ENCODE assay signal across 13 cellular contexts in the genomic region with DNA sequence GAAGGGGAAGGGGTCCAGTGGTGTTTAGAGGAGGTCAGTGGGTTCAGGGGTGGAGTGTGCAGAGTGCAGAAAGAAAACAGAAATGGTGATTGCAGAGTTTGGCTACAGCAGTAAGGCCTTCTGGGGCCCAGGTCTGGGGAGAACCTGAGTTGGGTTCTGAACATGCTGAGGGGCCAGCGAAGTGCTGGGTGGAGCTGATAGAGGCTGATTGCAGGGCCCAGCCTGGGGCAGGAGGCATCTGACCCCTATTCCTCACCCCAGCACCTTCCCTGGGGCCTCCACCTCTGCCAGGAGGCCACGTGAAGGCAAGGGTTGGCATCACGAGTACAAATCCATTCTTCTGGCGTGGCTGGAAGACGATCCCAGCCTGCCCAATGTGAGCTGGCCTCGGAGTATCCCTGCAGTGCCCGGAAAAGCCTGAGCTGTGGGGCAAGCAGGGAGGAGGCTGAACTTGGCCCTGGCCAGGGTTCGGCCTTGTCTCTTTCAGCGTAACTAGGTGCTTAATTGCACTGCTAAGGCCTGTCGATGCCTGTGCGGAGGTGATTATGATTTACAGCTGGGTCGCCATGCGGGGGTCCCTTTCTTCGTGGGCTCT. TPM values are rescaled to one million over a fixed set of nuclear protein-coding genes. Genes with fewer than 3 reads are reported as not detected.
DNase-seq lines count a peak whose midpoint lies in the region; ATAC-seq and TF ChIP-seq lines count a peak whose summit lies in the region.
"Had no signal": no experiment of that assay in that cellular context is flagged by ENCODE, and none has a peak within 500 bp of the region (broad histone marks: within the 10 kb centered on the region; RNA-seq: fewer than 3 reads in every experiment).

No MANE protein-coding gene starts in this region.

- peaks cover 3% of the 10 kb centered on the region for H3K36me3 Mint-ChIP-seq in neural progenitor cell
- H3K36me3 Mint-ChIP-seq: CD4-positive, CD25-positive, alpha-beta regulatory T cell had no signal

- peaks cover 7% of the 10 kb centered on the region for H3K27me3 Mint-ChIP-seq in neural progenitor cell (ENCODE audit: insufficient read depth, low read depth)
- H3K27me3 Mint-ChIP-seq: CD4-positive, CD25-positive, alpha-beta regulatory T cell had no signal

- H4K20me1 ChIP-seq in neural progenitor cell (ENCODE audit: low read depth), result no peaks in the 10 kb centered on the region
- H4K20me1 ChIP-seq: BLaER1 treated with 17β-estradiol and CSF1 and Interleukin-3, amounts not matched to agents 10 nM and 100 nM had no signal

- H3K4me1 ChIP-seq in cardiac muscle cell (ENCODE audit: low read depth) (peaks cover 4% of the 10 kb centered on the region), heart left ventricle (no peaks in the 10 kb centered on the region), RWPE2 (ENCODE audit: insufficient read depth, poor library complexity, severe bottlenecking) (no peaks in the 10 kb centered on the region), neural progenitor cell (peaks cover 17% of the 10 kb centered on the region)

- H3K27ac ChIP-seq in cardiac muscle cell (peak overlapping the region; percentile 44), heart left ventricle (no peak overlapping the region), RWPE2 (ENCODE audit: poor library complexity, severe bottlenecking) (no peak overlapping the region), neural progenitor cell (no peak overlapping the region), dorsolateral prefrontal cortex (no peak overlapping the region)
- H3K27ac ChIP-seq: BLaER1 treated with 17β-estradiol and CSF1 and Interleukin-3, amounts not matched to agents 10 nM and 100 nM had no signal

- no peak overlapping the region for H3K4me2 ChIP-seq in neural progenitor cell
- H3K4me2 ChIP-seq: BLaER1 treated with 17β-estradiol and CSF1 and Interleukin-3, amounts not matched to agents 10 nM and 100 nM; GM23338 had no signal

- H3K36me3 ChIP-seq in cardiac muscle cell, result peaks cover 2% of the 10 kb centered on the region
- no peaks in the 10 kb centered on the region for H3K36me3 ChIP-seq in heart left ventricle
- H3K36me3 ChIP-seq in RWPE2 (ENCODE audit: low read depth), result no peaks in the 10 kb centered on the region
- no peaks in the 10 kb centered on the region for H3K36me3 ChIP-seq in neural progenitor cell
- H3K36me3 ChIP-seq: BLaER1 treated with 17β-estradiol and CSF1 and Interleukin-3, amounts not matched to agents 10 nM and 100 nM had no signal

- 84 to 93% (median 89%) methylated on average over 12 to 14 of the region's 14 CpGs for WGBS in heart left ventricle, 4 donors

- H2AFZ ChIP-seq in neural progenitor cell (replicated peaks), result no peak overlapping the region
- H2AFZ ChIP-seq: GM23338 had no signal

- no peak for TF ChIP-seq CTCF in cardiac muscle cell (IDR thresholded peaks at IDR 0.05; ENCODE audit: low read depth, low read length)
- TF ChIP-seq CTCF in heart left ventricle (IDR thresholded peaks at IDR 0.05), result no peak
- no peak for TF ChIP-seq CTCF in RWPE2 (IDR thresholded peaks at IDR 0.05; ENCODE audit: poor library complexity, severe bottlenecking)
- TF ChIP-seq CTCF in neural progenitor cell (IDR thresholded peaks at IDR 0.05), result no peak
- TF ChIP-seq CTCF in dorsolateral prefrontal cortex (IDR thresholded peaks at IDR 0.05 in 54 of 56, conservative IDR thresholded peaks at IDR 0.05 in 2 of 56; ENCODE audit: low read depth in 1 of 56, partially characterized antibody in 56 of 56), result no peak

- peaks cover 49% of the 10 kb centered on the region for H3K4me1 Mint-ChIP-seq in neural progenitor cell
- H3K4me1 Mint-ChIP-seq: CD4-positive, CD25-positive, alpha-beta regulatory T cell had no signal

- peak overlapping the region; percentile 33 for H3K4me3 Mint-ChIP-seq in neural progenitor cell
- H3K4me3 Mint-ChIP-seq: CD4-positive, CD25-positive, alpha-beta regulatory T cell; GM23338 had no signal

- no peaks in the 10 kb centered on the region for H3K9me3 Mint-ChIP-seq in neural progenitor cell
- H3K9me3 Mint-ChIP-seq: GM23338 had no signal

- H3K27me3 ChIP-seq in cardiac muscle cell, result no peaks in the 10 kb centered on the region
- H3K27me3 ChIP-seq in heart left ventricle, result no peaks in the 10 kb centered on the region
- no peaks in the 10 kb centered on the region for H3K27me3 ChIP-seq in RWPE2 (ENCODE audit: insufficient read depth, poor library complexity, severe bottlenecking)
- no peaks in the 10 kb centered on the region for H3K27me3 ChIP-seq in neural progenitor cell
- H3K27me3 ChIP-seq in dorsolateral prefrontal cortex, result no peaks in the 10 kb centered on the region
- H3K27me3 ChIP-seq: BLaER1 treated with 17β-estradiol and CSF1 and Interleukin-3, amounts not matched to agents 10 nM and 100 nM had no signal

- H3K27ac Mint-ChIP-seq in neural progenitor cell, result peak overlapping the region; percentile 15
- H3K27ac Mint-ChIP-seq: CD4-positive, CD25-positive, alpha-beta regulatory T cell; GM23338 had no signal

- no peak for DNase-seq in cardiac muscle cell (ENCODE audit: low read depth in 1 of 2, low spot score in 1 of 2)
- DNase-seq in heart left ventricle, result no peak
- peak; percentile 76 for DNase-seq in RWPE2 (ENCODE audit: low spot score)
- DNase-seq in neural progenitor cell (ENCODE audit: low spot score), result no peak
- no peak for DNase-seq in epidermal melanocyte (ENCODE audit: insufficient read length, low spot score)
- no peak for DNase-seq in ureter (ENCODE audit: low spot score)
- no peak for DNase-seq in dorsolateral prefrontal cortex
- DNase-seq: ACHN; CD4-positive, CD25-positive, alpha-beta regulatory T cell; H7 had no signal

- H3K9me3 ChIP-seq in cardiac muscle cell (ENCODE audit: low read depth), result no peaks in the 10 kb centered on the region
- H3K9me3 ChIP-seq in heart left ventricle, result peaks cover 0 to 3% (median 0%) of the 10 kb centered on the region in 12 donors
- H3K9me3 ChIP-seq in RWPE2 (ENCODE audit: severe bottlenecking), result no peaks in the 10 kb centered on the region
- H3K9me3 ChIP-seq in neural progenitor cell (ENCODE audit: low read depth), result no peaks in the 10 kb centered on the region
- H3K9me3 ChIP-seq: BLaER1 treated with 17β-estradiol and CSF1 and Interleukin-3, amounts not matched to agents 10 nM and 100 nM had no signal

- H3F3A ChIP-seq in neural progenitor cell (ENCODE audit: low read depth), result peaks cover 4% of the 10 kb centered on the region

- H3K4me3 ChIP-seq in cardiac muscle cell, result no peak overlapping the region
- H3K4me3 ChIP-seq in heart left ventricle, result no peak overlapping the region
- H3K4me3 ChIP-seq in RWPE2 (ENCODE audit: severe bottlenecking), result no peak overlapping the region
- H3K4me3 ChIP-seq in neural progenitor cell, result no peak overlapping the region
- H3K4me3 ChIP-seq in dorsolateral prefrontal cortex, result no peak overlapping the region
- H3K4me3 ChIP-seq: BLaER1 treated with 17β-estradiol and CSF1 and Interleukin-3, amounts not matched to agents 10 nM and 100 nM; GM23338 had no signal

- intact Hi-C loops in heart left ventricle (cut with DNase I) (no loop called here), dorsolateral prefrontal cortex (cut with DNase I) (no loop called here)

- no peaks in the 10 kb centered on the region for H3K79me2 ChIP-seq in neural progenitor cell (ENCODE audit: low read depth)

- H3K9ac ChIP-seq in neural progenitor cell, result no peak overlapping the region
- H3K9ac ChIP-seq: BLaER1 treated with 17β-estradiol and CSF1 and Interleukin-3, amounts not matched to agents 10 nM and 100 nM had no signal

- ATAC-seq in heart left ventricle (no peak), RWPE2 (ENCODE audit: low read depth) (no peak; the same call in 2 of the 3 replicates)
- ATAC-seq: GM23338 had no signal

- no peak for TF ChIP-seq POLR2A in heart left ventricle (IDR thresholded peaks at IDR 0.05)

RNA-seq across cellular contexts. Expression of a gene that starts 35.4 kb away (rescaled TPM):
- total RNA-seq in cardiac muscle cell (136 and 321 TPM in 2 replicates), heart left ventricle (10 to 100 TPM in 5 of 9 donors, 1 to 10 TPM in 4; 3.7 to 49.5 (median 17.4) TPM), neural progenitor cell (ENCODE audit: low replicate concordance) (2.9 and 13.8 TPM in 2 replicates), ureter (7.1 TPM), dorsolateral prefrontal cortex (100 to 1,000 TPM in 68 of 120 experiments, 10 to 100 TPM in 52; 24.0 to 168 (median 105) TPM)
- polyA plus RNA-seq in cardiac muscle cell (83.4 and 162 TPM in 2 replicates), heart left ventricle (10 to 100 TPM; 10.7 to 28.1 TPM)
- total RNA-seq: CD4-positive, CD25-positive, alpha-beta regulatory T cell; HT-29 had no signal
- polyA plus RNA-seq: CD4-positive, CD25-positive, alpha-beta regulatory T cell had no signal
